In genomic region chr19:58362272-58362994, GRCh38 we compare ENCODE assay signal across 8 cellular contexts. TPM values are rescaled to one million over a fixed set of nuclear protein-coding genes. Genes with fewer than 3 reads are reported as not detected.
DNase-seq lines count a peak whose midpoint lies in the region; FAIRE-seq and TF ChIP-seq lines count a peak whose summit lies in the region.

TSS of gene ZNF497 (minus strand) at chr19:58362751. CDS start at chr19:58357635, 5,116 bp downstream.

- DNase-seq in COLO668 (lab: John Stamatoyannopoulos, UW; ENCODE audit: unreplicated experiment) (peak; percentile 97), GM20000 (ENCODE audit: low spot score) (peak; percentile 100), HS-5 (ENCODE audit: low read depth) (peak; percentile 86), NK-92 (lab: John Stamatoyannopoulos, UW; ENCODE audit: unreplicated experiment) (peak; percentile 63), H1 (ENCODE audit: low read depth in 1 of 2, low spot score in 2 of 2) (peak; percentile 91 to 97), mesenchymal stem cell (peak; percentile 97)
- peak; percentile 97 for DNase-seq in activated CD8-positive, alpha-beta memory T cell treated with anti-CD3 and anti-CD28 coated beads for 24 hours
- DNase-seq in stimulated activated CD8-positive, alpha-beta memory T cell treated with anti-CD3 and anti-CD28 coated beads, Interleukin-12 subunit alpha, Interleukin-12 subunit beta, amount 100 ng/mL, for 24 hours (ENCODE audit: extremely low read depth): peak; percentile 98

- peaks cover 0 to 8% (median 4%) of the 10 kb centered on the region in 4 experiments; a peak in 4 of 7 replicates for H3K4me1 ChIP-seq in H1 (replicated peaks in 1 of 4; ENCODE audit: control insufficient read depth in 3 of 4, insufficient read depth in 4 of 4, low read length in 3 of 4)
- peaks cover 11% of the 10 kb centered on the region for H3K4me1 ChIP-seq in mesenchymal stem cell (ENCODE audit: control insufficient read depth, insufficient read depth, low read depth, low read length)

- CTCF ChIA-PET in H1 (lab: Charles Lee; ENCODE audit: partially characterized antibody): interaction anchor here (0.8 to 2.1 kb wide), 13 partner anchors 8 to 137 kb away, joined by 3 to 6 read pairs (median 4); no protein-coding TSS in a partner anchor

- H2BK120ac ChIP-seq in H1 (replicated peaks; ENCODE audit: low read depth, low read length) (peak within 1 kb of the TSS; percentile 69), mesenchymal stem cell (ENCODE audit: low read depth, low read length) (peak within 1 kb of the TSS; percentile 94)

- H3K18ac ChIP-seq in H1 (ENCODE audit: extremely low read depth, low read length) (peak within 1 kb of the TSS; percentile 99), mesenchymal stem cell (ENCODE audit: low read depth in 1 of 2, low read length in 2 of 2) (peak within 1 kb of the TSS; percentile 60 to 91)

- H3K27ac ChIP-seq in H1 (ENCODE audit: low read depth, low read length) (peak within 1 kb of the TSS; percentile 82), mesenchymal stem cell (ENCODE audit: low read length, poor library complexity, severe bottlenecking) (peak within 1 kb of the TSS; percentile 84)

- peak within 1 kb of the TSS; percentile 87 for H3K56ac ChIP-seq in H1 (replicated peaks; ENCODE audit: insufficient read length, low read depth, low read length)

- H3K9ac ChIP-seq in H1 (replicated peaks in 1 of 4; ENCODE audit: extremely low read depth in 1 of 4, low read depth in 3 of 4, low read length in 3 of 4) (peak within 1 kb of the TSS; percentile 65 to 96 (median 95)), mesenchymal stem cell (ENCODE audit: low read length) (peak within 1 kb of the TSS; percentile 99)

- H3K79me1 ChIP-seq in H1 (ENCODE audit: low read depth, low read length) (no peaks in the 10 kb centered on the region), mesenchymal stem cell (replicated peaks; ENCODE audit: low read length, poor library complexity, severe bottlenecking) (peaks cover 2% of the 10 kb centered on the region)

- H4K91ac ChIP-seq in H1 (replicated peaks; ENCODE audit: insufficient read length, low read length) (peak within 1 kb of the TSS; percentile 97), mesenchymal stem cell (ENCODE audit: low read length) (peak within 1 kb of the TSS; percentile 94)

- peak within 1 kb of the TSS; percentile 99 for H2BK5ac ChIP-seq in H1 (ENCODE audit: low read depth, low read length)
- peak within 1 kb of the TSS; percentile 67 for H2BK5ac ChIP-seq in mesenchymal stem cell (ENCODE audit: low read depth, low read length, poor library complexity, severe bottlenecking)

- peak within 1 kb of the TSS; percentile 27; the same call in 1 of the 2 replicates for H2BK20ac ChIP-seq in H1 (ENCODE audit: low read length)

- H2BK12ac ChIP-seq in H1 (ENCODE audit: low read depth, low read length) (peak within 1 kb of the TSS; percentile 92), mesenchymal stem cell (ENCODE audit: low read length in 2 of 2) (no peak within 1 kb of the TSS)

- H3K23ac ChIP-seq in H1 (ENCODE audit: insufficient read length) (no peak within 1 kb of the TSS), mesenchymal stem cell (ENCODE audit: low read length in 2 of 2) (no peak within 1 kb of the TSS)

- peak within 1 kb of the TSS; percentile 92 for H4K5ac ChIP-seq in H1 (ENCODE audit: insufficient read length, low read depth, low read length)

- no peak for TF ChIP-seq RAD21 in H1 (IDR thresholded peaks at IDR 0.05 in 1 of 2, conservative IDR thresholded peaks at IDR 0.05 in 1 of 2; ENCODE audit: low read depth in 2 of 2, low read length in 2 of 2)

- H3K4me2 ChIP-seq in H1 (ENCODE audit: insufficient read depth in 1 of 2, low read depth in 2 of 2, low read length in 2 of 2) (peak within 1 kb of the TSS; percentile 73 to 94), mesenchymal stem cell (ENCODE audit: low read length, poor library complexity, severe bottlenecking) (peak within 1 kb of the TSS; percentile 58)

- TF ChIP-seq EP300 in H1 (IDR thresholded peaks at IDR 0.05; ENCODE audit: borderline replicate concordance in 1 of 2, low read depth in 2 of 2, low read length in 2 of 2): no peak

- WGBS in H1 (ENCODE audit: extremely low coverage in 1 of 2, insufficient coverage in 1 of 2, insufficient read length in 1 of 2, insufficient replicate concordance in 2 of 2, low coverage in 1 of 2, low lambda C conversion rate in 2 of 2, missing lambda C conversion rate in 1 of 2), 2 experiments: 1% methylated on average over 62 of the region's 74 CpGs; no CpG with 5 or more reads in 1 of the 2 experiments
- under 1% methylated on average over 52 of the region's 74 CpGs for WGBS in mesenchymal stem cell

- peak; percentile 81 to 93 for TF ChIP-seq POLR2A in H1 (IDR thresholded peaks at IDR 0.05; ENCODE audit: control extremely low read depth in 1 of 2, low read depth in 2 of 2, low read length in 2 of 2)

- H3K79me2 ChIP-seq in H1 (ENCODE audit: control insufficient read depth in 1 of 2, insufficient read depth in 2 of 2, low read length in 2 of 2): no peaks in the 10 kb centered on the region

- H3K4me3 ChIP-seq in H1 (ENCODE audit: extremely low read depth in 1 of 4, insufficient read depth in 2 of 4, low read depth in 3 of 4, low read length in 4 of 4): peak within 1 kb of the TSS; percentile 80 to 97 (median 96)
- H3K4me3 ChIP-seq in mesenchymal stem cell (ENCODE audit: insufficient read depth in 1 of 2, low read depth in 1 of 2, low read length in 2 of 2): peak within 1 kb of the TSS; percentile 67 to 97

- no peak for TF ChIP-seq CTCF in GM20000 (IDR thresholded peaks at IDR 0.05; ENCODE audit: extremely low read depth, missing control alignments)
- TF ChIP-seq CTCF in H1 (IDR thresholded peaks at IDR 0.05; ENCODE audit: control extremely low read depth in 1 of 3, insufficient read depth in 1 of 3, low read depth in 1 of 3, low read length in 3 of 3): no peak

- H3K27me3 ChIP-seq in H1 (replicated peaks in 1 of 4; ENCODE audit: control insufficient read depth in 3 of 4, extremely low read depth in 1 of 4, insufficient read depth in 3 of 4, low read length in 3 of 4) (no peaks in the 10 kb centered on the region), mesenchymal stem cell (ENCODE audit: control insufficient read depth in 1 of 2, insufficient read depth in 1 of 2, low read length in 2 of 2) (peaks cover 0 to 5% of the 10 kb centered on the region in 2 experiments)

- H2BK15ac ChIP-seq in H1 (ENCODE audit: low read length) (peak within 1 kb of the TSS; percentile 76; the same call in 1 of the 2 replicates), mesenchymal stem cell (ENCODE audit: low read depth, poor library complexity, severe bottlenecking) (peak within 1 kb of the TSS; percentile 96)

- H3K36me3 ChIP-seq in H1 (ENCODE audit: control insufficient read depth in 2 of 4, insufficient read depth in 4 of 4, low read length in 3 of 4): peaks cover 0 to 2% (median 0%) of the 10 kb centered on the region in 4 experiments; a peak in 2 of 8 replicates
- peaks cover 0 to 14% of the 10 kb centered on the region in 2 experiments for H3K36me3 ChIP-seq in mesenchymal stem cell (ENCODE audit: control insufficient read depth in 1 of 2, insufficient read depth in 2 of 2, low read depth in 1 of 2, low read length in 2 of 2)

- H2AFZ ChIP-seq in H1 (ENCODE audit: low read length) (peak within 1 kb of the TSS; percentile 88; the same call in 1 of the 2 replicates), mesenchymal stem cell (ENCODE audit: low read depth, low read length) (peak within 1 kb of the TSS; percentile 74)

- no peak for FAIRE-seq in H1 (lab: Jason Lieb, UNC)

- H2AK5ac ChIP-seq in H1 (ENCODE audit: low read depth, low read length): no peak within 1 kb of the TSS; the same call in 1 of the 2 replicates
- peak within 1 kb of the TSS; percentile 78 for H2AK5ac ChIP-seq in mesenchymal stem cell (ENCODE audit: low read length, severe bottlenecking)

- H3K9me3 ChIP-seq in H1 (ENCODE audit: insufficient read depth in 2 of 2, low read depth in 1 of 2, low read length in 1 of 2) (no peaks in the 10 kb centered on the region), mesenchymal stem cell (ENCODE audit: control insufficient read depth, low read length) (no peaks in the 10 kb centered on the region)

- H3K14ac ChIP-seq in H1 (ENCODE audit: insufficient read length): no peak within 1 kb of the TSS
- peak within 1 kb of the TSS in 1 of 2 experiments; percentile 93 for H3K14ac ChIP-seq in mesenchymal stem cell (ENCODE audit: low read length in 2 of 2)

- peak within 1 kb of the TSS; percentile 99 for H4K8ac ChIP-seq in H1 (ENCODE audit: extremely low read depth, insufficient read depth, low read length)
- peak within 1 kb of the TSS; percentile 100 for H4K8ac ChIP-seq in mesenchymal stem cell (ENCODE audit: low read length)

- H3K4ac ChIP-seq in H1 (replicated peaks; ENCODE audit: insufficient read length, low read depth, low read length) (peak within 1 kb of the TSS; percentile 32), mesenchymal stem cell (ENCODE audit: low read depth in 1 of 2, low read length in 2 of 2) (peak within 1 kb of the TSS; percentile 71 to 90)

- POLR2A ChIA-PET in H1 (lab: Charles Lee; ENCODE audit: partially characterized antibody): interaction anchor here (0.5 to 7.8 kb wide), 24 partner anchors 9 to 370 kb away, joined by 3 to 102 read pairs (median 5); partner anchors contain the start of genes A1BG, CHMP2A, RNF225 and RPS5

- H4K20me1 ChIP-seq in H1 (replicated peaks in 1 of 2; ENCODE audit: control insufficient read depth in 1 of 2, insufficient read depth in 2 of 2, low read length in 2 of 2): no peaks in the 10 kb centered on the region

- H3K23me2 ChIP-seq in H1 (ENCODE audit: low read depth, low read length): peaks cover 5% of the 10 kb centered on the region

TF ChIP-seq in H1, 55 proteins besides CTCF, POLR2A, EP300 and RAD21 (continues in another document):
- peak; percentile 54; the same call in 1 of the 2 replicates for TF ChIP-seq EGR1 (IDR thresholded peaks at IDR 0.05; ENCODE audit: borderline replicate concordance, low read depth, low read length)
- peak; percentile 84; the same call in 1 of the 2 replicates for TF ChIP-seq POLR2AphosphoS5 (IDR thresholded peaks at IDR 0.05; ENCODE audit: low read depth, low read length)
- TF ChIP-seq KDM1A (IDR thresholded peaks at IDR 0.05; ENCODE audit: borderline replicate concordance, low read length): no peak
- peak; percentile 36; the same call in 1 of the 2 replicates for TF ChIP-seq CREB1 (IDR thresholded peaks at IDR 0.05)
- no peak for TF ChIP-seq MAFK (IDR thresholded peaks at IDR 0.05; ENCODE audit: low read depth, low read length)
- TF ChIP-seq BRCA1 (IDR thresholded peaks at IDR 0.05; ENCODE audit: low read depth, low read length): no peak

RNA-seq across cellular contexts. Expression of gene ZNF497, which starts in this region (rescaled TPM):
- total RNA-seq in H1 (2021; fragmentation: NEBNext Ultra II Directional; extraction: Animal tissue kit (Norgen Biotek cat#: 25700)): 0.93 and 1.0 TPM in 2 replicates
- 1.4 and 2.0 TPM in 2 replicates for polyA plus RNA-seq in H1 (2011; rRNA removed)
- polyA plus RNA-seq in H1 (2011; cell fraction: cytosol; rRNA removed): 1.4 TPM
- 6.2 TPM for polyA plus RNA-seq in H1 (2011; cell fraction: nucleus; rRNA removed)
- polyA plus RNA-seq in H1 (2012, experiment 1 of 2): 1.7 to 2.7 TPM (median 2.4 TPM) in 4 replicates
- polyA plus RNA-seq in H1 (2012, experiment 2 of 2): 1.5 TPM
- 0.45 TPM for polyA plus RNA-seq in H1 (2013, experiment 1 of 2)
- polyA plus RNA-seq in H1 (2013, experiment 2 of 2): 0.31 TPM
- 1.0 and 1.7 TPM in 2 replicates for polyA minus RNA-seq in H1 (2011; rRNA and poly(A)+ RNA removed)
- 2.5 TPM for polyA minus RNA-seq in H1 (2011; cell fraction: cytosol; rRNA and poly(A)+ RNA removed)
- polyA minus RNA-seq in H1 (2011; cell fraction: nucleus; rRNA and poly(A)+ RNA removed): 1.7 TPM
- polyA plus RNA-seq in mesenchymal stem cell (2013, experiment 1 of 2): 0.17 TPM
- 0.18 TPM for polyA plus RNA-seq in mesenchymal stem cell (2013, experiment 2 of 2)

Comparison
In these comparisons a context has a peak if more than half of its experiments do, and no peak if none do; other contexts are left out.
1. Peak in every context shown above with its lines: DNase-seq, H3K4me3 ChIP-seq and H3K27ac ChIP-seq.